22 cellular contexts compared by ENCODE assay signal in genomic region chr5:92713361-92713875, GRCh38.
"Had no signal": no experiment of that assay in that cellular context is flagged by ENCODE, and none has a peak within 500 bp of the region (broad histone marks: within the 10 kb centered on the region; RNA-seq: fewer than 3 reads in every experiment).

No MANE protein-coding gene starts in this region.

- ATAC-seq: activated CD8-positive, alpha-beta T cell treated with anti-CD3 and anti-CD28 coated beads for 36 hours; activated T-cell treated with anti-CD3 and anti-CD28 coated beads, Interleukin-2, amount 50 U/mL, for 4 hours; activated T-helper 17 cell treated with anti-CD3 and anti-CD28 coated beads, Interleukin-2, amount 50 U/mL, for 72 hours; sciatic nerve; stimulated activated naive CD8-positive, alpha-beta T cell treated with anti-CD3 and anti-CD28 coated beads, Interleukin-15, Interleukin-2, amounts not matched to agents 100 U/mL and 50 U/mL, for 24 hours; WTC11 had no signal

- H3K27me3 ChIP-seq: esophagus muscularis mucosa, testis, transverse colon had no signal

- H3K36me3 ChIP-seq: esophagus muscularis mucosa, left ventricle myocardium inferior, transverse colon had no signal

- H3K4me1 ChIP-seq: esophagus muscularis mucosa, left ventricle myocardium inferior, testis, transverse colon had no signal

- H3K27ac ChIP-seq: esophagus muscularis mucosa, left ventricle myocardium inferior, skin epidermis, testis, transverse colon had no signal

- H3K4me3 ChIP-seq: esophagus muscularis mucosa, left ventricle myocardium inferior, skin epidermis, testis, transverse colon had no signal

- DNase-seq: activated CD4-positive, alpha-beta T cell treated with anti-CD3 and anti-CD28 coated beads for 1 hour; activated CD4-positive, alpha-beta T cell treated with anti-CD3 and anti-CD28 coated beads, Interleukin-2, amount 50 U/mL, for 1 hour; activated CD8-positive, alpha-beta T cell treated with anti-CD3 and anti-CD28 coated beads for 36 hours; activated gamma-delta T cell treated with Interleukin-2 at 50 U/mL for 16 hours; activated naive CD4-positive, alpha-beta T cell treated with anti-CD3 and anti-CD28 coated beads, Interleukin-2, amount 50 U/mL, for 16 hours; activated T-cell treated with anti-CD3 and anti-CD28 coated beads, Interleukin-2, amount 50 U/mL, for 4 hours; amygdala; effector CD4-positive, alpha-beta T cell; kidney glomerular epithelial cell; left ventricle myocardium inferior; naive B cell; stimulated activated CD4-positive, alpha-beta T cell treated with anti-CD3 and anti-CD28 coated beads, Interleukin-12 subunit alpha, Interleukin-12 subunit beta, amount 100 ng/mL, for 4 hours; stimulated activated CD4-positive, alpha-beta T cell treated with anti-CD3 and anti-CD28 coated beads, Interleukin-4, amount 100 ng/mL, for 1 hour; stimulated activated naive CD8-positive, alpha-beta T cell treated with anti-CD3 and anti-CD28 coated beads, Interleukin-15, Interleukin-2, amounts not matched to agents 100 U/mL and 50 U/mL, for 24 hours; T-helper 2 cell; testis; transverse colon had no signal

- H3K9me3 ChIP-seq: esophagus muscularis mucosa, left ventricle myocardium inferior, testis, transverse colon had no signal
